In genomic region chr20:31632503-31633338, GRCh38 we compare ENCODE assay signal across 1 cellular context.
TF ChIP-seq lines count a peak whose summit lies in the region.

No MANE protein-coding gene starts in this region.

TF ChIP-seq in H1, 55 proteins besides CTCF, POLR2A, EP300 and RAD21:
- no peak for TF ChIP-seq GTF2F1 (IDR thresholded peaks at IDR 0.05; ENCODE audit: borderline replicate concordance, low read depth, low read length)
